In the genomic region with DNA sequence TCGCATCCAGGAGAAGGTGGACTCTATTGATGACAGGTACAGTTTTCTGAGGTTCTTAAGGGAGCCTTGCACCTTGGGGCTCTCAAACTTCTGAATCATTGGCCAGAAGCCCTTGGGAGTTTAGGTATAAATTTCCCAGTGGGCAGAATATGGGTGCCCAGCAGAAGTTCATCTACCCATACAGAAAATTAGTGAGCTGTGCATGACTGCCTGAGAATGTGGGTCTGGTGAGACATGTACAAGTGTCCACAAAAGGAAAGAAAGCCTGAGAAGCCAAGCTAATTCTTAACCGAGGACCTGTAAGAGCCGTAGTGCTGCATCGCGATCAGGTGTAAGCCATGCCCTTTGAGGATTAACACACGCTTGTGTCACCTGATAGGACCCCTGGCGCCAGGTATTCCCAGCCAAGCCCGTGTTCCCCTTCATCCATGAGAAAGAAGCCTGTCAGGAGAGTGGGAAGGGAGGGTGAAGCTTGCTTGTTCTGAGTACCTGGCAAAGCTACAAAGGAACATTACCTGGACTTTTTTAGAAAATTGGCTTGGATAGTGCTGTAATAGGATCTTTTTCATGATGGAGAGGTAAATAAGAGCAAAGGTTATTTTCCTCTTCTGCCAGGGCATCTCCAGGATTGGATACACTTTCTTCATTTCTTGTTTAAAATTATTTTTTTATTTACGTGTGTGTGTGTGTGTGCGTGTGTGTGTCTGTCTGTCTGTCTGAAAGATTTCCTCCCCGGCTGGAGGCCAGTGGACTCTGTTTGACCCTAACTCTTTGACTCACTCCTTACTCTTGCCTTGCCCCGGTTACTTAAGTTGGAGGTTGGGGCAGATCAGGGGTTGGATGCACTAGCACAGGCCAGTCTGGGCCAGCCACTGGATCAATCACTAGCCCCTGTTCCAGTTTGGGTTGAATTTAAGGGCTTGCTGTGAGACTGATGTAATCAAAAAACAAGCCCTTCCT, we compare ENCODE assay signal across 9 cellular contexts.
DNase-seq lines count a peak whose midpoint lies in the region; ATAC-seq lines count a peak whose summit lies in the region.
"Had no signal": no experiment of that assay in that cellular context is flagged by ENCODE, and none has a peak within 500 bp of the region (broad histone marks: within the 10 kb centered on the region; RNA-seq: fewer than 3 reads in every experiment).

No MANE protein-coding gene starts in this region.

- H3K27me3 Mint-ChIP-seq in T-helper 2 cell treated with Interferon-gamma antibody and Interleukin-4, amounts not matched to agents 5 μg/mL and 100 μg/mL, for 36 hours (ENCODE audit: low read depth), result no peaks in the 10 kb centered on the region

- no peak for ATAC-seq in GM19397 (IDR thresholded peaks at IDR 0.05; ENCODE audit: unreplicated experiment)
- ATAC-seq in HG03097 (IDR thresholded peaks at IDR 0.05; ENCODE audit: low FRiP score, unreplicated experiment), result no peak

- H3K4me1 Mint-ChIP-seq in T-helper 2 cell treated with Interferon-gamma antibody and Interleukin-4, amounts not matched to agents 5 μg/mL and 100 μg/mL, for 36 hours (ENCODE audit: low read depth), result peaks cover 18% of the 10 kb centered on the region

- no peak for DNase-seq in T-helper 2 cell treated with Interferon-gamma antibody and Interleukin-4, amounts not matched to agents 5 μg/mL and 100 μg/mL, for 36 hours (ENCODE audit: low spot score)
- DNase-seq in T-helper 2 cell (no peak), amniotic epithelial cell (ENCODE audit: low read depth) (peak; percentile 93), kidney glomerular epithelial cell (lab: John Stamatoyannopoulos, UW) (peak; percentile 51), NCI-H82 (lab: John Stamatoyannopoulos, UW) (no peak)
- DNase-seq: NCI-H187 treated with DMSO at 0.1 percent for 48 hours had no signal

- H3K36me3 ChIP-seq in subcutaneous abdominal adipose tissue (ENCODE audit: control insufficient read depth in 5 of 5, insufficient read depth in 5 of 5, low read length in 5 of 5), result peaks cover 6 to 77% (median 66%) of the 10 kb centered on the region in 5 donors

- H3K27me3 ChIP-seq in subcutaneous abdominal adipose tissue (ENCODE audit: control insufficient read depth in 5 of 5, insufficient read depth in 4 of 5, low read length in 5 of 5), result no peaks in the 10 kb centered on the region

- H3K27ac ChIP-seq in subcutaneous abdominal adipose tissue (ENCODE audit: low read depth, low read length), result peak overlapping the region; percentile 89

- H3K4me3 Mint-ChIP-seq in T-helper 2 cell treated with Interferon-gamma antibody and Interleukin-4, amounts not matched to agents 5 μg/mL and 100 μg/mL, for 36 hours, result no peak overlapping the region

- H3K27ac Mint-ChIP-seq in T-helper 2 cell treated with Interferon-gamma antibody and Interleukin-4, amounts not matched to agents 5 μg/mL and 100 μg/mL, for 36 hours, result peak overlapping the region; percentile 15

- no peaks in the 10 kb centered on the region for H3K9me3 Mint-ChIP-seq in T-helper 2 cell treated with Interferon-gamma antibody and Interleukin-4, amounts not matched to agents 5 μg/mL and 100 μg/mL, for 36 hours

- H3K9me3 ChIP-seq in subcutaneous abdominal adipose tissue (ENCODE audit: control insufficient read depth in 5 of 5, low read length in 5 of 5), result no peaks in the 10 kb centered on the region

- no peak overlapping the region for H3K4me3 ChIP-seq in subcutaneous abdominal adipose tissue (ENCODE audit: low read depth in 1 of 5, low read length in 5 of 5)

- peak overlapping the region in 2 of 5 donors; percentile 17 to 53 for H3K9ac ChIP-seq in subcutaneous abdominal adipose tissue (ENCODE audit: low read length in 5 of 5)

- peaks cover 16 to 74% (median 53%) of the 10 kb centered on the region in 5 donors for H3K4me1 ChIP-seq in subcutaneous abdominal adipose tissue (ENCODE audit: control insufficient read depth in 5 of 5, insufficient read depth in 5 of 5, low read length in 5 of 5)

- H3K36me3 Mint-ChIP-seq in T-helper 2 cell treated with Interferon-gamma antibody and Interleukin-4, amounts not matched to agents 5 μg/mL and 100 μg/mL, for 36 hours (ENCODE audit: low read depth), result peaks cover 72% of the 10 kb centered on the region

Comparison
In these comparisons a context has a peak if more than half of its experiments do, and no peak if none do; other contexts are left out.
1. DNase-seq: peak in amniotic epithelial cell (single experiment) and kidney glomerular epithelial cell (single experiment); none in T-helper 2 cell treated with Interferon-gamma antibody and Interleukin-4, amounts not matched to agents 5 μg/mL and 100 μg/mL, for 36 hours (single experiment), T-helper 2 cell (0 of 5) and NCI-H82 (single experiment).